ENCODE assay signal across 24 cellular contexts in genomic region chr6:24854077-24854670, GRCh38. TPM values are rescaled to one million over a fixed set of nuclear protein-coding genes. Genes with fewer than 3 reads are reported as not detected.
A peak's percentile ranks its signal among the peaks of the same experiment; 100 is the strongest.
DNase-seq lines count a peak whose midpoint lies in the region; ATAC-seq and TF ChIP-seq lines count a peak whose summit lies in the region.
"Had no signal": no experiment of that assay in that cellular context is flagged by ENCODE, and none has a peak within 500 bp of the region (broad histone marks: within the 10 kb centered on the region; RNA-seq: fewer than 3 reads in every experiment).

No MANE protein-coding gene starts in this region.

- peaks cover 50% of the 10 kb centered on the region for H3K36me3 Mint-ChIP-seq in stimulated activated naive CD8-positive, alpha-beta T cell treated with anti-CD3 and anti-CD28 coated beads, Interleukin-15, Interleukin-2, amounts not matched to agents 100 ng/mL and 50 ng/mL, for 24 hours (ENCODE audit: low read depth)
- peaks cover 44% of the 10 kb centered on the region for H3K36me3 Mint-ChIP-seq in memory B cell

- H3K9me3 Mint-ChIP-seq in stimulated activated naive CD8-positive, alpha-beta T cell treated with anti-CD3 and anti-CD28 coated beads, Interleukin-15, Interleukin-2, amounts not matched to agents 100 ng/mL and 50 ng/mL, for 24 hours: no peaks in the 10 kb centered on the region
- H3K9me3 Mint-ChIP-seq in memory B cell: no peaks in the 10 kb centered on the region
- H3K9me3 Mint-ChIP-seq: H9 had no signal

- peak overlapping the region; percentile 60 for H3K27ac Mint-ChIP-seq in stimulated activated naive CD8-positive, alpha-beta T cell treated with anti-CD3 and anti-CD28 coated beads, Interleukin-15, Interleukin-2, amounts not matched to agents 100 ng/mL and 50 ng/mL, for 24 hours
- peak overlapping the region; percentile 86 for H3K27ac Mint-ChIP-seq in memory B cell
- H3K27ac Mint-ChIP-seq: H9 had no signal

- no peak for TF ChIP-seq CTCF in vagina (IDR thresholded peaks at IDR 0.05)

- no peak for ATAC-seq in stimulated activated naive CD8-positive, alpha-beta T cell treated with anti-CD3 and anti-CD28 coated beads, Interleukin-15, Interleukin-2, amounts not matched to agents 100 U/mL and 50 U/mL, for 24 hours
- ATAC-seq in memory B cell (ENCODE audit: low read depth): peak; percentile 7
- no peak for ATAC-seq in aorta (ENCODE audit: low FRiP score)
- no peak for ATAC-seq in esophagus mucosa
- ATAC-seq in HG02970 (IDR thresholded peaks at IDR 0.05; ENCODE audit: low FRiP score, unreplicated experiment): no peak
- ATAC-seq: left lung had no signal

- H3K4me1 ChIP-seq in SJCRH30: 0 out of 2 replicates have a peak, but pooled peaks cover 4% of the 10 kb centered on the region
- peaks cover 29% of the 10 kb centered on the region for H3K4me1 ChIP-seq in vagina
- no peaks in the 10 kb centered on the region for H3K4me1 ChIP-seq in aorta (ENCODE audit: control insufficient read depth in 1 of 2, insufficient read depth in 2 of 2, low read length in 2 of 2)

- WGBS in aorta, 2 donors: 26 to 32% methylated on average over 3 of the region's 3 CpGs

- no peak overlapping the region for H3K4me3 Mint-ChIP-seq in stimulated activated naive CD8-positive, alpha-beta T cell treated with anti-CD3 and anti-CD28 coated beads, Interleukin-15, Interleukin-2, amounts not matched to agents 100 ng/mL and 50 ng/mL, for 24 hours
- no peak overlapping the region for H3K4me3 Mint-ChIP-seq in memory B cell
- H3K4me3 Mint-ChIP-seq: H9 had no signal

- no peaks in the 10 kb centered on the region for H3K27me3 Mint-ChIP-seq in stimulated activated naive CD8-positive, alpha-beta T cell treated with anti-CD3 and anti-CD28 coated beads, Interleukin-15, Interleukin-2, amounts not matched to agents 100 ng/mL and 50 ng/mL, for 24 hours
- H3K27me3 Mint-ChIP-seq in memory B cell: no peaks in the 10 kb centered on the region

- H3K27ac ChIP-seq in SJCRH30: no peak overlapping the region
- H3K27ac ChIP-seq in vagina: no peak overlapping the region
- H3K27ac ChIP-seq in aorta (ENCODE audit: low read depth in 1 of 2, low read length in 2 of 2): no peak overlapping the region
- H3K27ac ChIP-seq: cardiac muscle cell, esophagus muscularis mucosa, left lung, ovary, PC-9, sigmoid colon, suprapubic skin had no signal

- intact Hi-C loops in vagina (cut with DNase I) (no loop called here), aorta (cut with DNase I) (loop anchor here (2.0 kb wide), 1 partner anchor 217 kb away; no protein-coding TSS in a partner anchor)

- H3K9me3 ChIP-seq in SJCRH30 (replicated peaks): no peaks in the 10 kb centered on the region
- no peaks in the 10 kb centered on the region for H3K9me3 ChIP-seq in vagina
- no peaks in the 10 kb centered on the region for H3K9me3 ChIP-seq in aorta (ENCODE audit: control insufficient read depth, low read length)
- H3K9me3 ChIP-seq: esophagus muscularis mucosa, left lung, ovary, sigmoid colon, suprapubic skin had no signal

- no peaks in the 10 kb centered on the region for H3K27me3 ChIP-seq in SJCRH30
- H3K27me3 ChIP-seq in vagina: no peaks in the 10 kb centered on the region
- H3K27me3 ChIP-seq in aorta (ENCODE audit: control insufficient read depth in 1 of 2, insufficient read depth in 2 of 2, low read length in 1 of 2): no peaks in the 10 kb centered on the region
- H3K27me3 ChIP-seq: cardiac muscle cell, esophagus muscularis mucosa, left lung, ovary, sigmoid colon, suprapubic skin had no signal

- peaks cover 42% of the 10 kb centered on the region for H3K4me1 Mint-ChIP-seq in stimulated activated naive CD8-positive, alpha-beta T cell treated with anti-CD3 and anti-CD28 coated beads, Interleukin-15, Interleukin-2, amounts not matched to agents 100 ng/mL and 50 ng/mL, for 24 hours (ENCODE audit: low read depth)
- H3K4me1 Mint-ChIP-seq in memory B cell: peaks cover 27% of the 10 kb centered on the region

- H3K4me3 ChIP-seq in SJCRH30 (no peak overlapping the region), vagina (no peak overlapping the region), aorta (ENCODE audit: low read length in 2 of 2) (no peak overlapping the region)
- H3K4me3 ChIP-seq: cardiac muscle cell, esophagus muscularis mucosa, left lung, ovary, PC-9, sigmoid colon, suprapubic skin had no signal

- no peak for TF ChIP-seq POLR2A in vagina (IDR thresholded peaks at IDR 0.05)

- H3K36me3 ChIP-seq in SJCRH30 (no peaks in the 10 kb centered on the region), vagina (peaks cover 0 to 33% of the 10 kb centered on the region in 2 donors), aorta (ENCODE audit: control insufficient read depth in 1 of 2, insufficient read depth in 2 of 2, low read length in 1 of 2) (no peaks in the 10 kb centered on the region)
- H3K36me3 ChIP-seq: cardiac muscle cell, ovary had no signal

- no peak for DNase-seq in stimulated activated naive CD8-positive, alpha-beta T cell treated with anti-CD3 and anti-CD28 coated beads, Interleukin-15, Interleukin-2, amounts not matched to agents 100 U/mL and 50 U/mL, for 24 hours
- peak; percentile 24 to 39 for DNase-seq in SJCRH30
- DNase-seq in memory B cell (ENCODE audit: low spot score in 2 of 2): no peak
- no peak for DNase-seq in vagina (ENCODE audit: extremely low spot score in 2 of 2)
- DNase-seq in aorta: no peak
- DNase-seq: activated CD4-positive, CD25-positive, alpha-beta regulatory T cell treated with anti-CD3 and anti-CD28 coated beads, Interleukin-2, amount 50 U/mL, for 72 hours; activated CD8-positive, alpha-beta memory T cell treated with anti-CD3 and anti-CD28 coated beads, Interleukin-2, amount 50 U/mL, for 48 hours; H9; left lung; NCI-H1048; NCI-H526 treated with DMSO at 0.1 percent for 48 hours; ovary; PC-9; sigmoid colon; T1000 had no signal

RNA-seq across cellular contexts. Expression of gene ARMH2, which starts 55.5 kb away (rescaled TPM):
- not detected in 2 replicates for total RNA-seq in SJCRH30 (2014; rRNA removed; shearing (Covaris generic))
- not detected for total RNA-seq in vagina
- total RNA-seq in aorta: not detected
- not detected for polyA plus RNA-seq in aorta
- total RNA-seq in esophagus mucosa: not detected
- total RNA-seq: cardiac muscle cell, esophagus muscularis mucosa, G401, H9, mononuclear cell, ovary, PC-9, sigmoid colon, suprapubic skin had no signal
- polyA plus RNA-seq: adipose tissue, cardiac muscle cell, ovary had no signal

Comparison
In these comparisons a context has a peak if more than half of its experiments do, and no peak if none do; other contexts are left out.
1. DNase-seq: peak in SJCRH30 (2 of 2); none in stimulated activated naive CD8-positive, alpha-beta T cell treated with anti-CD3 and anti-CD28 coated beads, Interleukin-15, Interleukin-2, amounts not matched to agents 100 U/mL and 50 U/mL, for 24 hours (single experiment), memory B cell (0 of 2), vagina (0 of 2) and aorta (0 of 2).